In the genomic region with DNA sequence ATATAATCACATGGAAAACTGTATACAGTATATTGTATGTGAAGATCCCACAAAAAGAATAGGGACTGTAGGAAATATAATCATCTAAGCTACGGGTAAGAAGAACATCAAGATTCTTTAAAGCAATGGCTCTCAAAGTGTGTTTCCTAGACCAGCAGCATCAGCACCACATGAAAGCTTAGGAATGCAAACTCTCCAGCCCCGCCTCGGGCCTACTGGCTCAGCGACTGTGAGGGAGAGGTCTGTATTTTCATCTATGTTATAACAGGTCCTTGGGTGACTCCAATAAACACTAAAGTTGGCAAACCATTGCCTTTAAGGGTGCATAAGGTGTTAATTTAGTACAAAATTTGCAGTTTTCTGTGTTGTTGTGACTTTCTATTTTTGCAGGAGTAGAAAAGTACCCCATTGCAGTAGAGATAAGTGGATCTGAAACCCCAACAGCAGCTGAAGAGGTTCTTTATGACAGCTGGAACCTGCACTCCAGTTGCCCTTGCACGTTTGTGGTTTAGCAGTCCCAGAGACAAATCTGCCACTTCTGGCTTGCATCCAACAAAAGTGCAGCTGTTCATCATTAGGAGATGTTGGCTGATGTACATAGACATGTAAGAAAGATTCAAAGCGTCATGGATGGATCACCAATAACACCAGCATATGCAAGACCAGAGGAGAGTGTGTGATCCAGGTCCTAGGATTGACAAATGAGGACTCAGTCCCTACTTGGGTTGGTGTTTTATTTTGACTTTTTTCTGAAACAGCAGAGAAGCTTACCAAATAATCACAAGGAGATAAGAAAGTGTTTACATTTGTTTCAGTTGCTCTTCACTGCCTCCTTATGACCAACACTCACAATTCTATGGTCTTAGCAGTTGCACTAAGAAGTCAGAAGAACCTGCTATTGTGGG, we compare ENCODE assay signal across 1 cellular context.
TF ChIP-seq lines count a peak whose summit lies in the region.

No MANE protein-coding gene starts in this region.

TF ChIP-seq in HepG2, 621 proteins besides CTCF, POLR2A, EP300 and RAD21:
- TF ChIP-seq DPF2 (CRISPR knock-in tag; IDR thresholded peaks at IDR 0.05; ENCODE audit: borderline replicate concordance, low read depth) = no peak
- TF ChIP-seq HNF1B (CRISPR knock-in tag; IDR thresholded peaks at IDR 0.05) = no peak
